ENCODE assay signal across 8 cellular contexts in the genomic region with DNA sequence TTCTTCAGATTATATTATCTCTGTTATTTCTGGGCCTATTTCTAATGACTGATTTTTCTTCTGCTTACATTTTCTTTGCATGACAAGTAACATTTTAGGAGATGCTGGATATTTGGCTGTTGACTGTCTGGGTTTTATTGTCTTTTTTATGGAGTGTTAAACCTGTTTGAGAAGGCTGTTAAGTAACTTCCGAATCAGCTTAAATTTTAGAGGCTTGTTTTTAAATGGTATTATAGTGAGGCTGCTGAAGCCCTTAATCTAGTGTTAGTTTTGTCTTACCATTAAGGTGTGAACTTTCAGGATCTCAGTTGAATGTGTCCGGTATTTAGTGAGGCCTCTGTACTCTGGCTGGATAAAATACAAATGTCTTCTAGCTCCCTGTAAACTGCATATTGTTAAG.
"Had no signal": no experiment of that assay in that cellular context is flagged by ENCODE, and none has a peak within 500 bp of the region (broad histone marks: within the 10 kb centered on the region; RNA-seq: fewer than 3 reads in every experiment).

No MANE protein-coding gene starts in this region.

- H3K4me3 ChIP-seq: GM23248, HAP-1, K562 had no signal

- H2AFZ ChIP-seq: GM23248 had no signal

- DNase-seq: GM23248, GOT3, H7, IMR-90 had no signal

- H3K4me1 ChIP-seq: HAP-1 had no signal

- ATAC-seq: HCT116, K562 had no signal

- H3K9me3 ChIP-seq: HAP-1 had no signal

- H3K9ac ChIP-seq: GM23248 had no signal

- H3K36me3 ChIP-seq: HAP-1 had no signal

- H3K27ac ChIP-seq: GM23248, HL-60 had no signal
